In the genomic region with DNA sequence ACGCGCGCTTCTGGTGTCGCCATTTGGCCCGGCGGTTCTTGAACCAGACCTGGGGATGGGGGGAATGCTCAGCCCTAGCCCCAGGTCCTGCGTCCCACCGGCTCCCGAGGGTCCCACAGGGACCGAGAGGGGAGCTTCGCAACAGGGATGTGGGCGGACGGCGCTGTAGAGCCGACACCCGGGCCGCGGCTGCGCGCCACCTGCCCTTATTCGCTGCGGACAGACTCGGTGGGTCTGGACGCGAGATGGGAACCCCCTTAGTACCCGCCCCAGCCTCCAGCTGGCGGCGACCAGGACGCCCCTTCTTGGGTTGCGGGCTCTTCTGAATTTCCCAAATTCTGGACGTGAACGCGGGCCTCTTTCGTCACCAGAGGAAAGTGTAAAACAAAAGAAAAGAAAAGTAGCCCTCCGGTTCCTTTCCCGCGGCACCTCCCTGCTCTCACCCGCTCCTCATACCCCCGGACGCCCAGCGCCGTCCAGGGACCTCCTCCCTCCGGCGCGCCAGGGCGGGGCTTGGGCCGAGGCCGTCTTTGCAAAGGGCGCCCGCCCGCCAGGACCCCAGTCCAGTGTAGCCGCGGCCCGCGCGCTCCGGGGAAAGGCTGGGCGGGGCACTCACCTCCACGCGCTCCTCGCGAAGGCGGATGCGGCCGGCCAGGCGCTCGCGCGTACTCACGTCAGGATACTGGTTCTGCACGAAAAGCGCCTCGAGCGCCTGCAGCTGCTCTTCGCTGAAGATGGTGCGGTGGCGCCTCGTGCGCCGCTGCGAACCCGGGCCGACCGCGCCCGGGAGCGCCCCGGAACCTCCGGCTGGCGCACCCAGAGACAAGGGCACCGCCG, we compare ENCODE assay signal across 1 cellular context.
A peak's percentile ranks its signal among the peaks of the same experiment; 100 is the strongest.
TF ChIP-seq lines count a peak whose summit lies in the region.

No MANE protein-coding gene starts in this region.

TF ChIP-seq in GM12878, 131 proteins besides CTCF, POLR2A, EP300 and RAD21:
- TF ChIP-seq NFYA (IDR thresholded peaks at IDR 0.05; ENCODE audit: borderline replicate concordance, low read depth, low read length) (no peak), HDAC6 (IDR thresholded peaks at IDR 0.05; ENCODE audit: unreplicated experiment) (peak; percentile 81)
